In genomic region chr6:170046786-170047626, GRCh38 we compare ENCODE assay signal across 16 cellular contexts.
DNase-seq lines count a peak whose midpoint lies in the region; ATAC-seq and TF ChIP-seq lines count a peak whose summit lies in the region.
"Had no signal": no experiment of that assay in that cellular context is flagged by ENCODE, and none has a peak within 500 bp of the region (broad histone marks: within the 10 kb centered on the region; RNA-seq: fewer than 3 reads in every experiment).

No MANE protein-coding gene starts in this region.

- H3K9me3 Mint-ChIP-seq in naive thymus-derived CD8-positive, alpha-beta T cell = no peaks in the 10 kb centered on the region
- H3K9me3 Mint-ChIP-seq: activated naive CD8-positive, alpha-beta T cell treated with anti-CD3 and anti-CD28 coated beads, Interleukin-2, amount 10 ng/mL, durations not matched to agents 7 days and 5 days; stimulated activated naive CD8-positive, alpha-beta T cell treated with anti-CD3 and anti-CD28 coated beads, Interleukin-15, Interleukin-2, amounts not matched to agents 100 ng/mL and 50 ng/mL, for 24 hours had no signal

- TF ChIP-seq CTCF in AG09319 (IDR thresholded peaks at IDR 0.05; ENCODE audit: low read depth, low read length) = no peak
- no peak for TF ChIP-seq CTCF in esophagus squamous epithelium (IDR thresholded peaks at IDR 0.05)

- H3K27me3 ChIP-seq in esophagus squamous epithelium (peaks cover 0 to 26% (median 0%) of the 10 kb centered on the region in 4 donors), mucosa of rectum (ENCODE audit: control insufficient read depth in 2 of 2, insufficient read depth in 2 of 2, low read length in 2 of 2) (no peaks in the 10 kb centered on the region)
- H3K27me3 ChIP-seq: uterus had no signal

- H3K4me1 ChIP-seq in esophagus squamous epithelium (peaks cover 3 to 32% (median 19%) of the 10 kb centered on the region in 3 donors), mucosa of rectum (ENCODE audit: control insufficient read depth in 2 of 2, insufficient read depth in 2 of 2, low read length in 2 of 2) (peaks cover 3 to 6% of the 10 kb centered on the region in 2 donors)

- H3K9me3 ChIP-seq in esophagus squamous epithelium (no peaks in the 10 kb centered on the region), mucosa of rectum (ENCODE audit: control insufficient read depth in 2 of 2, low read length in 2 of 2) (no peaks in the 10 kb centered on the region)
- H3K9me3 ChIP-seq: uterus had no signal

- H3K4me1 Mint-ChIP-seq in naive thymus-derived CD8-positive, alpha-beta T cell = peaks cover 0 to 14% (median under 1%) of the 10 kb centered on the region in 4 donors
- H3K4me1 Mint-ChIP-seq: activated naive CD8-positive, alpha-beta T cell treated with anti-CD3 and anti-CD28 coated beads, Interleukin-2, amount 10 ng/mL, durations not matched to agents 7 days and 5 days had no signal

- H3K4me3 ChIP-seq in esophagus squamous epithelium (no peak overlapping the region), mucosa of rectum (ENCODE audit: low read length in 2 of 2) (no peak overlapping the region)
- H3K4me3 ChIP-seq: uterus had no signal

- POLR2A ChIA-PET in naive thymus-derived CD8-positive, alpha-beta T cell (lab: Charles Lee) = no interaction called here

- TF ChIP-seq POLR2A in esophagus squamous epithelium (IDR thresholded peaks at IDR 0.05) = no peak

- H3K27ac ChIP-seq in esophagus squamous epithelium (peak overlapping the region in 3 of 4 donors; percentile 62 to 90 (median 74)), mucosa of rectum (ENCODE audit: low read depth in 2 of 2, low read length in 2 of 2) (peak overlapping the region; percentile 20 to 43)
- H3K27ac ChIP-seq: uterus had no signal

- intact Hi-C loops in esophagus squamous epithelium (cut with DNase I) = no loop called here

- no peaks in the 10 kb centered on the region for H3K36me3 Mint-ChIP-seq in naive thymus-derived CD8-positive, alpha-beta T cell
- H3K36me3 Mint-ChIP-seq: activated naive CD8-positive, alpha-beta T cell treated with anti-CD3 and anti-CD28 coated beads, Interleukin-2, amount 10 ng/mL, durations not matched to agents 7 days and 5 days had no signal

- in situ Hi-C loops in KBM-7 (cut with MboI; ENCODE audit: low pct_unique_long_range_greater_than_20kb, low sequenced_read_pairs) = no loop called here

- H3K36me3 ChIP-seq in esophagus squamous epithelium = no peaks in the 10 kb centered on the region
- no peaks in the 10 kb centered on the region for H3K36me3 ChIP-seq in mucosa of rectum (ENCODE audit: control insufficient read depth in 2 of 2, insufficient read depth in 2 of 2, low read length in 2 of 2)
- H3K36me3 ChIP-seq: uterus had no signal

- ATAC-seq in naive thymus-derived CD8-positive, alpha-beta T cell = no peak
- ATAC-seq: T-helper 17 cell had no signal

- H3K27ac Mint-ChIP-seq in naive thymus-derived CD8-positive, alpha-beta T cell = no peak overlapping the region
- H3K27ac Mint-ChIP-seq: activated naive CD8-positive, alpha-beta T cell treated with anti-CD3 and anti-CD28 coated beads, Interleukin-2, amount 10 ng/mL, durations not matched to agents 7 days and 5 days; stimulated activated naive CD8-positive, alpha-beta T cell treated with anti-CD3 and anti-CD28 coated beads, Interleukin-15, Interleukin-2, amounts not matched to agents 100 ng/mL and 50 ng/mL, for 24 hours; T-helper 17 cell had no signal

- peak overlapping the region in 1 of 10 donors; percentile 11 for H3K4me3 Mint-ChIP-seq in naive thymus-derived CD8-positive, alpha-beta T cell
- H3K4me3 Mint-ChIP-seq: activated naive CD8-positive, alpha-beta T cell treated with anti-CD3 and anti-CD28 coated beads, Interleukin-2, amount 10 ng/mL, durations not matched to agents 7 days and 5 days; stimulated activated naive CD8-positive, alpha-beta T cell treated with anti-CD3 and anti-CD28 coated beads, Interleukin-15, Interleukin-2, amounts not matched to agents 100 ng/mL and 50 ng/mL, for 24 hours; T-helper 17 cell had no signal

- H3K27me3 Mint-ChIP-seq in naive thymus-derived CD8-positive, alpha-beta T cell = peaks cover 0 to 7% (median 4%) of the 10 kb centered on the region in 5 donors

- 56 to 64% methylated on average over 18 of the region's 18 CpGs for WGBS in esophagus squamous epithelium, 2 donors

- peak overlapping the region in 1 of 2 donors; percentile 10 for H3K9ac ChIP-seq in mucosa of rectum (ENCODE audit: low read depth in 1 of 2, low read length in 2 of 2)

- peak; percentile 51 for DNase-seq in AG09319 (ENCODE audit: extremely low read depth, low read depth)
- DNase-seq in KBM-7 = peak; percentile 7
- DNase-seq in esophagus squamous epithelium (lab: John Stamatoyannopoulos, UW) = no peak
- DNase-seq in retina = no peak
- no peak for DNase-seq in naive thymus-derived CD8-positive, alpha-beta T cell
- no peak for DNase-seq in cortex of kidney (lab: John Stamatoyannopoulos, UW)
- DNase-seq in NCI-H524 (lab: John Stamatoyannopoulos, UW) = no peak
- DNase-seq: activated CD4-positive, CD25-positive, alpha-beta regulatory T cell; hypothalamus; NCI-H2081; NCI-H446 treated with DMSO at 0.1 percent for 48 hours; T-helper 17 cell had no signal

Comparison
In these comparisons a context has a peak if more than half of its experiments do, and no peak if none do; other contexts are left out.
1. DNase-seq: peak in AG09319 (single experiment) and KBM-7 (single experiment); none in esophagus squamous epithelium (single experiment), retina (single experiment), naive thymus-derived CD8-positive, alpha-beta T cell (0 of 10), cortex of kidney (single experiment) and NCI-H524 (0 of 2).